ENCODE assay signal across 15 cellular contexts in genomic region chr17:66522591-66523272, GRCh38.
DNase-seq lines count a peak whose midpoint lies in the region; ATAC-seq and TF ChIP-seq lines count a peak whose summit lies in the region.
"Had no signal": no experiment of that assay in that cellular context is flagged by ENCODE, and none has a peak within 500 bp of the region (broad histone marks: within the 10 kb centered on the region; RNA-seq: fewer than 3 reads in every experiment).

No MANE protein-coding gene starts in this region.

- CTCF ChIA-PET in activated CD8-positive, alpha-beta memory T cell treated with anti-CD3 and anti-CD28 coated beads, Interleukin-2, amount 10 ng/mL, durations not matched to agents 7 days and 5 days (lab: Charles Lee): interaction anchor here (1.0 to 1.8 kb wide), 5 partner anchors 11 to 55 kb away, joined by 3 to 6 read pairs (median 4); no protein-coding TSS in a partner anchor

- no peak overlapping the region for H3K4me3 ChIP-seq in epithelial cell of esophagus (ENCODE audit: low read length)
- H3K4me3 ChIP-seq: adrenal gland, SJCRH30, spleen had no signal

- peaks cover 73% of the 10 kb centered on the region for H3K4me1 Mint-ChIP-seq in activated CD8-positive, alpha-beta memory T cell treated with anti-CD3 and anti-CD28 coated beads, Interleukin-2, amount 10 ng/mL, durations not matched to agents 7 days and 5 days
- H3K4me1 Mint-ChIP-seq in T-helper 17 cell: peaks cover 28% of the 10 kb centered on the region
- peaks cover 86% of the 10 kb centered on the region for H3K4me1 Mint-ChIP-seq in stimulated activated naive CD8-positive, alpha-beta T cell treated with anti-CD3 and anti-CD28 coated beads, Interleukin-15, amount 100 ng/mL, for 72 hours

- no peaks in the 10 kb centered on the region for H3K27me3 Mint-ChIP-seq in activated CD8-positive, alpha-beta memory T cell treated with anti-CD3 and anti-CD28 coated beads, Interleukin-2, amount 10 ng/mL, durations not matched to agents 7 days and 5 days
- H3K27me3 Mint-ChIP-seq in T-helper 17 cell: no peaks in the 10 kb centered on the region
- no peaks in the 10 kb centered on the region for H3K27me3 Mint-ChIP-seq in stimulated activated naive CD8-positive, alpha-beta T cell treated with anti-CD3 and anti-CD28 coated beads, Interleukin-15, amount 100 ng/mL, for 72 hours

- no peaks in the 10 kb centered on the region for H3K9me3 ChIP-seq in T-helper 17 cell (ENCODE audit: control insufficient read depth, low read length, poor library complexity, severe bottlenecking)
- H3K9me3 ChIP-seq: adrenal gland, SJCRH30 had no signal

- no peak for TF ChIP-seq CTCF in epithelial cell of esophagus (IDR thresholded peaks at IDR 0.05; ENCODE audit: insufficient read depth, low read depth, low read length, missing control alignments)

- H3K9me3 Mint-ChIP-seq in activated CD8-positive, alpha-beta memory T cell treated with anti-CD3 and anti-CD28 coated beads, Interleukin-2, amount 10 ng/mL, durations not matched to agents 7 days and 5 days (ENCODE audit: low read depth): no peaks in the 10 kb centered on the region
- peaks cover 0 to 10% of the 10 kb centered on the region in 2 donors for H3K9me3 Mint-ChIP-seq in stimulated activated naive CD8-positive, alpha-beta T cell treated with anti-CD3 and anti-CD28 coated beads, Interleukin-15, amount 100 ng/mL, for 72 hours
- H3K9me3 Mint-ChIP-seq: neural crest cell had no signal

- ATAC-seq in activated CD8-positive, alpha-beta memory T cell treated with anti-CD3 and anti-CD28 coated beads, Interleukin-2, amount 10 ng/mL, durations not matched to agents 7 days and 5 days: peak; percentile 58
- ATAC-seq in T-helper 17 cell: no peak
- ATAC-seq in stimulated activated naive CD8-positive, alpha-beta T cell treated with anti-CD3 and anti-CD28 coated beads, Interleukin-15, amount 100 ng/mL, for 72 hours: peak; percentile 82

- peaks cover 17% of the 10 kb centered on the region for H3K36me3 Mint-ChIP-seq in activated CD8-positive, alpha-beta memory T cell treated with anti-CD3 and anti-CD28 coated beads, Interleukin-2, amount 10 ng/mL, durations not matched to agents 7 days and 5 days
- H3K36me3 Mint-ChIP-seq in T-helper 17 cell (ENCODE audit: low read depth): peaks cover 3% of the 10 kb centered on the region

- H3K27ac Mint-ChIP-seq in activated CD8-positive, alpha-beta memory T cell treated with anti-CD3 and anti-CD28 coated beads, Interleukin-2, amount 10 ng/mL, durations not matched to agents 7 days and 5 days: peak overlapping the region; percentile 80
- H3K27ac Mint-ChIP-seq in T-helper 17 cell: peak overlapping the region; percentile 69
- H3K27ac Mint-ChIP-seq in stimulated activated naive CD8-positive, alpha-beta T cell treated with anti-CD3 and anti-CD28 coated beads, Interleukin-15, amount 100 ng/mL, for 72 hours: peak overlapping the region in 1 of 2 donors; percentile 89

- DNase-seq in activated CD8-positive, alpha-beta memory T cell treated with anti-CD3 and anti-CD28 coated beads, Interleukin-2, amount 10 ng/mL, durations not matched to agents 7 days and 5 days: peak; percentile 55
- DNase-seq in activated CD8-positive, alpha-beta memory T cell treated with anti-CD3 and anti-CD28 coated beads, Interleukin-2, amount 50 U/mL, for 4 hours: no peak
- DNase-seq in T-helper 17 cell (no peak), epithelial cell of esophagus (ENCODE audit: low read depth) (peak; percentile 26), mucosa of gallbladder (ENCODE audit: low spot score) (no peak), GOT3 (lab: John Stamatoyannopoulos, UW) (no peak)
- DNase-seq in stimulated activated naive CD8-positive, alpha-beta T cell treated with anti-CD3 and anti-CD28 coated beads, Interleukin-15, amount 100 ng/mL, for 72 hours: peak; percentile 27 to 54
- no peak for DNase-seq in effector CD4-positive, alpha-beta T cell
- DNase-seq: ACHN, glutamatergic neuron, NCI-H187 treated with DMSO at 0.1 percent for 48 hours, SJCRH30, spleen had no signal

- H3K4me3 Mint-ChIP-seq in activated CD8-positive, alpha-beta memory T cell treated with anti-CD3 and anti-CD28 coated beads, Interleukin-2, amount 10 ng/mL, durations not matched to agents 7 days and 5 days: no peak overlapping the region
- H3K4me3 Mint-ChIP-seq in T-helper 17 cell: no peak overlapping the region
- H3K4me3 Mint-ChIP-seq in stimulated activated naive CD8-positive, alpha-beta T cell treated with anti-CD3 and anti-CD28 coated beads, Interleukin-15, amount 100 ng/mL, for 72 hours: peak overlapping the region; percentile 44 to 68
- H3K4me3 Mint-ChIP-seq: neural crest cell had no signal

Comparison
In these comparisons a context has a peak if more than half of its experiments do, and no peak if none do; other contexts are left out.
1. DNase-seq: peak in activated CD8-positive, alpha-beta memory T cell treated with anti-CD3 and anti-CD28 coated beads, Interleukin-2, amount 10 ng/mL, durations not matched to agents 7 days and 5 days (single experiment), epithelial cell of esophagus (single experiment) and stimulated activated naive CD8-positive, alpha-beta T cell treated with anti-CD3 and anti-CD28 coated beads, Interleukin-15, amount 100 ng/mL, for 72 hours (2 of 2); none in activated CD8-positive, alpha-beta memory T cell treated with anti-CD3 and anti-CD28 coated beads, Interleukin-2, amount 50 U/mL, for 4 hours (single experiment), T-helper 17 cell (0 of 3), effector CD4-positive, alpha-beta T cell (single experiment), mucosa of gallbladder (single experiment) and GOT3 (single experiment).
2. H3K4me3 Mint-ChIP-seq: peak in stimulated activated naive CD8-positive, alpha-beta T cell treated with anti-CD3 and anti-CD28 coated beads, Interleukin-15, amount 100 ng/mL, for 72 hours (2 of 2); none in activated CD8-positive, alpha-beta memory T cell treated with anti-CD3 and anti-CD28 coated beads, Interleukin-2, amount 10 ng/mL, durations not matched to agents 7 days and 5 days (single experiment) and T-helper 17 cell (single experiment).